Comparison of ENCODE assay signal across 1 cellular context in the genomic region with DNA sequence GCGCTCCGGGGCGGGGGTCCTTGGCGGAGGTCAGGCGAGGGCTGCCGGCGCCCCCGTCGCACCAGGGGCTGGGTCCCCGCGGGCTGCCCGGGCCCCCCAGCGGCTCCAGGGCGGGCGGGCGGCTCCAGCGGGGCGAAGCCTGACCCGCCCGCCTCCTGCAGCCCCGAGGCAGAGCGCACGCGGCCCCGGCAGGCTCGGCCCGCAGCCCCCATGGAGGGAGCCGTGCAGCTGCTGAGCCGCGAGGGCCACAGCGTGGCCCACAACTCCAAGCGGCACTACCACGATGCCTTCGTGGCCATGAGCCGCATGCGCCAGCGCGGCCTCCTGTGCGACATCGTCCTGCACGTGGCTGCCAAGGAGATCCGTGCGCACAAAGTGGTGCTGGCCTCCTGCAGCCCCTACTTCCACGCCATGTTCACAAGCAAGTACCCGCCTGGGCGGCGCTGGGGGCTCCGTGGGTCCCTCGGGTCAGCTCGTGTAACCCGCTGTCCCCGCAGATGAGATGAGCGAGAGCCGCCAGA.
TF ChIP-seq lines count a peak whose summit lies in the region.

No MANE protein-coding gene starts in this region.

TF ChIP-seq in K562, 482 proteins besides CTCF, POLR2A, EP300 and RAD21 (continued from another document and continues in another):
- TF ChIP-seq CBX3 (IDR thresholded peaks at IDR 0.05; ENCODE audit: borderline replicate concordance in 1 of 2, low read length in 2 of 2) (peak in 1 of 2 experiments; percentile 57; a peak in 1 of 3 replicates), RBFOX2 (IDR thresholded peaks at IDR 0.05; ENCODE audit: low read depth, low read length) (peak; percentile 64), YY1 (IDR thresholded peaks at IDR 0.05; ENCODE audit: borderline replicate concordance in 1 of 3, control insufficient read depth in 1 of 3, extremely low read depth in 1 of 3, insufficient read depth in 3 of 3, insufficient read length in 1 of 3, insufficient replicate concordance in 2 of 3, low read depth in 1 of 3, low read length in 2 of 3) (peak in 1 of 3 experiments; percentile 44), MCM2 (IDR thresholded peaks at IDR 0.05; ENCODE audit: low read depth) (no peak), PHB2 (IDR thresholded peaks at IDR 0.05; ENCODE audit: low read depth) (no peak), RNF2 (IDR thresholded peaks at IDR 0.05) (peak; percentile 57; the same call in 1 of the 2 replicates), ETV6 (IDR thresholded peaks at IDR 0.05; ENCODE audit: borderline replicate concordance in 1 of 2, low read depth in 2 of 2, low read length in 1 of 2) (no peak), ETV6 (CRISPR knock-in tag; IDR thresholded peaks at IDR 0.05; ENCODE audit: borderline replicate concordance) (peak; percentile 46; the same call in 1 of the 2 replicates), EP400 (IDR thresholded peaks at IDR 0.05) (peak; percentile 60; the same call in 1 of the 2 replicates), ZNF232 (CRISPR knock-in tag; IDR thresholded peaks at IDR 0.05) (peak; percentile 81; the same call in 1 of the 2 replicates), ZNF830 (CRISPR knock-in tag; IDR thresholded peaks at IDR 0.05) (no peak), MBD2 (IDR thresholded peaks at IDR 0.05; ENCODE audit: borderline replicate concordance, low read depth) (no peak), RBBP5 (IDR thresholded peaks at IDR 0.05; ENCODE audit: borderline replicate concordance, insufficient read depth, low read length, poor library complexity, severe bottlenecking) (peak; percentile 3), IRF2 (CRISPR knock-in tag; IDR thresholded peaks at IDR 0.05) (peak; percentile 91; the same call in 1 of the 2 replicates), ZC3H4 (CRISPR knock-in tag; IDR thresholded peaks at IDR 0.05; ENCODE audit: borderline replicate concordance) (0 out of 2 replicates have a peak, but pooled peaks have one; percentile 22), SIN3A (IDR thresholded peaks at IDR 0.05; ENCODE audit: borderline replicate concordance in 2 of 2, control insufficient read depth in 1 of 2, low read depth in 2 of 2, low read length in 2 of 2) (no peak; a peak in 1 of 4 replicates), L3MBTL2 (IDR thresholded peaks at IDR 0.05) (peak; percentile 93), ZBTB7A (IDR thresholded peaks at IDR 0.05; ENCODE audit: borderline replicate concordance, control insufficient read depth, low read depth, low read length) (peak; percentile 71), HNRNPH1 (optimal IDR thresholded peaks at IDR 0.05; ENCODE audit: low read depth, low read length) (no peak)
- TF ChIP-seq, protein P1, sequence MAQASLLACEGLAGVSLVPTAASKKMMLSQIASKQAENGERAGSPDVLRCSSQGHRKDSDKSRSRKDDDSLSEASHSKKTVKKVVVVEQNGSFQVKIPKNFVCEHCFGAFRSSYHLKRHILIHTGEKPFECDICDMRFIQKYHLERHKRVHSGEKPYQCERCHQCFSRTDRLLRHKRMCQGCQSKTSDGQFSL (CRISPR knock-in tag; IDR thresholded peaks at IDR 0.05) = peak; percentile 53
- TF ChIP-seq, protein P1 (tag; IDR thresholded peaks at IDR 0.05) = no peak
- TF ChIP-seq, protein P2, sequence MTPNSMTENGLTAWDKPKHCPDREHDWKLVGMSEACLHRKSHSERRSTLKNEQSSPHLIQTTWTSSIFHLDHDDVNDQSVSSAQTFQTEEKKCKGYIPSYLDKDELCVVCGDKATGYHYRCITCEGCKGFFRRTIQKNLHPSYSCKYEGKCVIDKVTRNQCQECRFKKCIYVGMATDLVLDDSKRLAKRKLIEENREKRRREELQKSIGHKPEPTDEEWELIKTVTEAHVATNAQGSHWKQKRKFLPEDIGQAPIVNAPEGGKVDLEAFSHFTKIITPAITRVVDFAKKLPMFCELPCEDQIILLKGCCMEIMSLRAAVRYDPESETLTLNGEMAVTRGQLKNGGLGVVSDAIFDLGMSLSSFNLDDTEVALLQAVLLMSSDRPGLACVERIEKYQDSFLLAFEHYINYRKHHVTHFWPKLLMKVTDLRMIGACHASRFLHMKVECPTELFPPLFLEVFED (CRISPR knock-in tag; conservative IDR thresholded peaks at IDR 0.05) = no peak
- TF ChIP-seq, protein P3, sequence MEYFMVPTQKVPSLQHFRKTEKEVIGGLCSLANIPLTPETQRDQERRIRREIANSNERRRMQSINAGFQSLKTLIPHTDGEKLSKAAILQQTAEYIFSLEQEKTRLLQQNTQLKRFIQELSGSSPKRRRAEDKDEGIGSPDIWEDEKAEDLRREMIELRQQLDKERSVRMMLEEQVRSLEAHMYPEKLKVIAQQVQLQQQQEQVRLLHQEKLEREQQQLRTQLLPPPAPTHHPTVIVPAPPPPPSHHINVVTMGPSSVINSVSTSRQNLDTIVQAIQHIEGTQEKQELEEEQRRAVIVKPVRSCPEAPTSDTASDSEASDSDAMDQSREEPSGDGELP (CRISPR knock-in tag; IDR thresholded peaks at IDR 0.05; ENCODE audit: borderline replicate concordance) = peak; percentile 70; the same call in 1 of the 2 replicates
- TF ChIP-seq, protein P4, sequence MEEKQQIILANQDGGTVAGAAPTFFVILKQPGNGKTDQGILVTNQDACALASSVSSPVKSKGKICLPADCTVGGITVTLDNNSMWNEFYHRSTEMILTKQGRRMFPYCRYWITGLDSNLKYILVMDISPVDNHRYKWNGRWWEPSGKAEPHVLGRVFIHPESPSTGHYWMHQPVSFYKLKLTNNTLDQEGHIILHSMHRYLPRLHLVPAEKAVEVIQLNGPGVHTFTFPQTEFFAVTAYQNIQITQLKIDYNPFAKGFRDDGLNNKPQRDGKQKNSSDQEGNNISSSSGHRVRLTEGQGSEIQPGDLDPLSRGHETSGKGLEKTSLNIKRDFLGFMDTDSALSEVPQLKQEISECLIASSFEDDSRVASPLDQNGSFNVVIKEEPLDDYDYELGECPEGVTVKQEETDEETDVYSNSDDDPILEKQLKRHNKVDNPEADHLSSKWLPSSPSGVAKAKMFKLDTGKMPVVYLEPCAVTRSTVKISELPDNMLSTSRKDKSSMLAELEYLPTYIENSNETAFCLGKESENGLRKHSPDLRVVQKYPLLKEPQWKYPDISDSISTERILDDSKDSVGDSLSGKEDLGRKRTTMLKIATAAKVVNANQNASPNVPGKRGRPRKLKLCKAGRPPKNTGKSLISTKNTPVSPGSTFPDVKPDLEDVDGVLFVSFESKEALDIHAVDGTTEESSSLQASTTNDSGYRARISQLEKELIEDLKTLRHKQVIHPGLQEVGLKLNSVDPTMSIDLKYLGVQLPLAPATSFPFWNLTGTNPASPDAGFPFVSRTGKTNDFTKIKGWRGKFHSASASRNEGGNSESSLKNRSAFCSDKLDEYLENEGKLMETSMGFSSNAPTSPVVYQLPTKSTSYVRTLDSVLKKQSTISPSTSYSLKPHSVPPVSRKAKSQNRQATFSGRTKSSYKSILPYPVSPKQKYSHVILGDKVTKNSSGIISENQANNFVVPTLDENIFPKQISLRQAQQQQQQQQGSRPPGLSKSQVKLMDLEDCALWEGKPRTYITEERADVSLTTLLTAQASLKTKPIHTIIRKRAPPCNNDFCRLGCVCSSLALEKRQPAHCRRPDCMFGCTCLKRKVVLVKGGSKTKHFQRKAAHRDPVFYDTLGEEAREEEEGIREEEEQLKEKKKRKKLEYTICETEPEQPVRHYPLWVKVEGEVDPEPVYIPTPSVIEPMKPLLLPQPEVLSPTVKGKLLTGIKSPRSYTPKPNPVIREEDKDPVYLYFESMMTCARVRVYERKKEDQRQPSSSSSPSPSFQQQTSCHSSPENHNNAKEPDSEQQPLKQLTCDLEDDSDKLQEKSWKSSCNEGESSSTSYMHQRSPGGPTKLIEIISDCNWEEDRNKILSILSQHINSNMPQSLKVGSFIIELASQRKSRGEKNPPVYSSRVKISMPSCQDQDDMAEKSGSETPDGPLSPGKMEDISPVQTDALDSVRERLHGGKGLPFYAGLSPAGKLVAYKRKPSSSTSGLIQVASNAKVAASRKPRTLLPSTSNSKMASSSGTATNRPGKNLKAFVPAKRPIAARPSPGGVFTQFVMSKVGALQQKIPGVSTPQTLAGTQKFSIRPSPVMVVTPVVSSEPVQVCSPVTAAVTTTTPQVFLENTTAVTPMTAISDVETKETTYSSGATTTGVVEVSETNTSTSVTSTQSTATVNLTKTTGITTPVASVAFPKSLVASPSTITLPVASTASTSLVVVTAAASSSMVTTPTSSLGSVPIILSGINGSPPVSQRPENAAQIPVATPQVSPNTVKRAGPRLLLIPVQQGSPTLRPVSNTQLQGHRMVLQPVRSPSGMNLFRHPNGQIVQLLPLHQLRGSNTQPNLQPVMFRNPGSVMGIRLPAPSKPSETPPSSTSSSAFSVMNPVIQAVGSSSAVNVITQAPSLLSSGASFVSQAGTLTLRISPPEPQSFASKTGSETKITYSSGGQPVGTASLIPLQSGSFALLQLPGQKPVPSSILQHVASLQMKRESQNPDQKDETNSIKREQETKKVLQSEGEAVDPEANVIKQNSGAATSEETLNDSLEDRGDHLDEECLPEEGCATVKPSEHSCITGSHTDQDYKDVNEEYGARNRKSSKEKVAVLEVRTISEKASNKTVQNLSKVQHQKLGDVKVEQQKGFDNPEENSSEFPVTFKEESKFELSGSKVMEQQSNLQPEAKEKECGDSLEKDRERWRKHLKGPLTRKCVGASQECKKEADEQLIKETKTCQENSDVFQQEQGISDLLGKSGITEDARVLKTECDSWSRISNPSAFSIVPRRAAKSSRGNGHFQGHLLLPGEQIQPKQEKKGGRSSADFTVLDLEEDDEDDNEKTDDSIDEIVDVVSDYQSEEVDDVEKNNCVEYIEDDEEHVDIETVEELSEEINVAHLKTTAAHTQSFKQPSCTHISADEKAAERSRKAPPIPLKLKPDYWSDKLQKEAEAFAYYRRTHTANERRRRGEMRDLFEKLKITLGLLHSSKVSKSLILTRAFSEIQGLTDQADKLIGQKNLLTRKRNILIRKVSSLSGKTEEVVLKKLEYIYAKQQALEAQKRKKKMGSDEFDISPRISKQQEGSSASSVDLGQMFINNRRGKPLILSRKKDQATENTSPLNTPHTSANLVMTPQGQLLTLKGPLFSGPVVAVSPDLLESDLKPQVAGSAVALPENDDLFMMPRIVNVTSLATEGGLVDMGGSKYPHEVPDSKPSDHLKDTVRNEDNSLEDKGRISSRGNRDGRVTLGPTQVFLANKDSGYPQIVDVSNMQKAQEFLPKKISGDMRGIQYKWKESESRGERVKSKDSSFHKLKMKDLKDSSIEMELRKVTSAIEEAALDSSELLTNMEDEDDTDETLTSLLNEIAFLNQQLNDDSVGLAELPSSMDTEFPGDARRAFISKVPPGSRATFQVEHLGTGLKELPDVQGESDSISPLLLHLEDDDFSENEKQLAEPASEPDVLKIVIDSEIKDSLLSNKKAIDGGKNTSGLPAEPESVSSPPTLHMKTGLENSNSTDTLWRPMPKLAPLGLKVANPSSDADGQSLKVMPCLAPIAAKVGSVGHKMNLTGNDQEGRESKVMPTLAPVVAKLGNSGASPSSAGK (IDR thresholded peaks at IDR 0.05) = peak; percentile 98
- TF ChIP-seq, protein P5, sequence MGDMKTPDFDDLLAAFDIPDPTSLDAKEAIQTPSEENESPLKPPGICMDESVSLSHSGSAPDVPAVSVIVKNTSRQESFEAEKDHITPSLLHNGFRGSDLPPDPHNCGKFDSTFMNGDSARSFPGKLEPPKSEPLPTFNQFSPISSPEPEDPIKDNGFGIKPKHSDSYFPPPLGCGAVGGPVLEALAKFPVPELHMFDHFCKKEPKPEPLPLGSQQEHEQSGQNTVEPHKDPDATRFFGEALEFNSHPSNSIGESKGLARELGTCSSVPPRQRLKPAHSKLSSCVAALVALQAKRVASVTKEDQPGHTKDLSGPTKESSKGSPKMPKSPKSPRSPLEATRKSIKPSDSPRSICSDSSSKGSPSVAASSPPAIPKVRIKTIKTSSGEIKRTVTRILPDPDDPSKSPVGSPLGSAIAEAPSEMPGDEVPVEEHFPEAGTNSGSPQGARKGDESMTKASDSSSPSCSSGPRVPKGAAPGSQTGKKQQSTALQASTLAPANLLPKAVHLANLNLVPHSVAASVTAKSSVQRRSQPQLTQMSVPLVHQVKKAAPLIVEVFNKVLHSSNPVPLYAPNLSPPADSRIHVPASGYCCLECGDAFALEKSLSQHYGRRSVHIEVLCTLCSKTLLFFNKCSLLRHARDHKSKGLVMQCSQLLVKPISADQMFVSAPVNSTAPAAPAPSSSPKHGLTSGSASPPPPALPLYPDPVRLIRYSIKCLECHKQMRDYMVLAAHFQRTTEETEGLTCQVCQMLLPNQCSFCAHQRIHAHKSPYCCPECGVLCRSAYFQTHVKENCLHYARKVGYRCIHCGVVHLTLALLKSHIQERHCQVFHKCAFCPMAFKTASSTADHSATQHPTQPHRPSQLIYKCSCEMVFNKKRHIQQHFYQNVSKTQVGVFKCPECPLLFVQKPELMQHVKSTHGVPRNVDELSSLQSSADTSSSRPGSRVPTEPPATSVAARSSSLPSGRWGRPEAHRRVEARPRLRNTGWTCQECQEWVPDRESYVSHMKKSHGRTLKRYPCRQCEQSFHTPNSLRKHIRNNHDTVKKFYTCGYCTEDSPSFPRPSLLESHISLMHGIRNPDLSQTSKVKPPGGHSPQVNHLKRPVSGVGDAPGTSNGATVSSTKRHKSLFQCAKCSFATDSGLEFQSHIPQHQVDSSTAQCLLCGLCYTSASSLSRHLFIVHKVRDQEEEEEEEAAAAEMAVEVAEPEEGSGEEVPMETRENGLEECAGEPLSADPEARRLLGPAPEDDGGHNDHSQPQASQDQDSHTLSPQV (IDR thresholded peaks at IDR 0.05) = peak; percentile 92
- TF ChIP-seq, protein P6, sequence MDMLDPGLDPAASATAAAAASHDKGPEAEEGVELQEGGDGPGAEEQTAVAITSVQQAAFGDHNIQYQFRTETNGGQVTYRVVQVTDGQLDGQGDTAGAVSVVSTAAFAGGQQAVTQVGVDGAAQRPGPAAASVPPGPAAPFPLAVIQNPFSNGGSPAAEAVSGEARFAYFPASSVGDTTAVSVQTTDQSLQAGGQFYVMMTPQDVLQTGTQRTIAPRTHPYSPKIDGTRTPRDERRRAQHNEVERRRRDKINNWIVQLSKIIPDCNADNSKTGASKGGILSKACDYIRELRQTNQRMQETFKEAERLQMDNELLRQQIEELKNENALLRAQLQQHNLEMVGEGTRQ (CRISPR knock-in tag; IDR thresholded peaks at IDR 0.05) = peak; percentile 19; the same call in 1 of the 2 replicates
- TF ChIP-seq, protein P7, sequence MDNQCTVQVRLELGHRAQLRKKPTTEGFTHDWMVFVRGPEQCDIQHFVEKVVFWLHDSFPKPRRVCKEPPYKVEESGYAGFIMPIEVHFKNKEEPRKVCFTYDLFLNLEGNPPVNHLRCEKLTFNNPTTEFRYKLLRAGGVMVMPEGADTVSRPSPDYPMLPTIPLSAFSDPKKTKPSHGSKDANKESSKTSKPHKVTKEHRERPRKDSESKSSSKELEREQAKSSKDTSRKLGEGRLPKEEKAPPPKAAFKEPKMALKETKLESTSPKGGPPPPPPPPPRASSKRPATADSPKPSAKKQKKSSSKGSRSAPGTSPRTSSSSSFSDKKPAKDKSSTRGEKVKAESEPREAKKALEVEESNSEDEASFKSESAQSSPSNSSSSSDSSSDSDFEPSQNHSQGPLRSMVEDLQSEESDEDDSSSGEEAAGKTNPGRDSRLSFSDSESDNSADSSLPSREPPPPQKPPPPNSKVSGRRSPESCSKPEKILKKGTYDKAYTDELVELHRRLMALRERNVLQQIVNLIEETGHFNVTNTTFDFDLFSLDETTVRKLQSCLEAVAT (IDR thresholded peaks at IDR 0.05) = peak in 1 of 2 experiments; percentile 54; a peak in 1 of 4 replicates
